In genomic region chr3:140911822-140912221, GRCh38 we compare ENCODE assay signal across 1 cellular context.
A peak's percentile ranks its signal among the peaks of the same experiment; 100 is the strongest.
TF ChIP-seq lines count a peak whose summit lies in the region.

No MANE protein-coding gene starts in this region.

TF ChIP-seq in HepG2, 621 proteins besides CTCF, POLR2A, EP300 and RAD21 (continued from another document and continues in another):
- TF ChIP-seq REST (IDR thresholded peaks at IDR 0.05; ENCODE audit: borderline replicate concordance in 1 of 2, low read depth in 1 of 2, low read length in 2 of 2) (no peak), SNAPC4 (CRISPR knock-in tag; IDR thresholded peaks at IDR 0.05) (no peak), ZBTB20 (CRISPR knock-in tag; IDR thresholded peaks at IDR 0.05; ENCODE audit: borderline replicate concordance, low read depth) (no peak), RARG (CRISPR knock-in tag; IDR thresholded peaks at IDR 0.05; ENCODE audit: low read depth) (no peak), ZNF691 (CRISPR knock-in tag; IDR thresholded peaks at IDR 0.05; ENCODE audit: borderline replicate concordance, low read depth) (no peak), DNMT3B (CRISPR knock-in tag; conservative IDR thresholded peaks at IDR 0.05) (no peak), TBP (CRISPR knock-in tag; IDR thresholded peaks at IDR 0.05) (no peak), ZNF362 (CRISPR knock-in tag; IDR thresholded peaks at IDR 0.05; ENCODE audit: borderline replicate concordance) (no peak), SATB2 (CRISPR knock-in tag; IDR thresholded peaks at IDR 0.05) (no peak), U2AF1 (optimal IDR thresholded peaks at IDR 0.05; ENCODE audit: low read depth, low read length) (no peak), CENPBD1 (CRISPR knock-in tag; IDR thresholded peaks at IDR 0.05; ENCODE audit: borderline replicate concordance, low read depth) (no peak), FOXJ3 (CRISPR knock-in tag; IDR thresholded peaks at IDR 0.05; ENCODE audit: borderline replicate concordance) (peak; percentile 72; the same call in 1 of the 2 replicates), SKIL (CRISPR knock-in tag; IDR thresholded peaks at IDR 0.05; ENCODE audit: borderline replicate concordance) (no peak), ZNF549 (CRISPR knock-in tag; IDR thresholded peaks at IDR 0.05) (no peak), RXRB (CRISPR knock-in tag; IDR thresholded peaks at IDR 0.05; ENCODE audit: borderline replicate concordance) (0 out of 2 replicates have a peak, but pooled peaks have one; percentile 53), ZNF501 (CRISPR knock-in tag; IDR thresholded peaks at IDR 0.05) (no peak), SOX5 (CRISPR knock-in tag; IDR thresholded peaks at IDR 0.05; ENCODE audit: borderline replicate concordance) (peak; percentile 43; the same call in 1 of the 2 replicates), ZNF713 (CRISPR knock-in tag; IDR thresholded peaks at IDR 0.05) (no peak), TSC22D2 (CRISPR knock-in tag; IDR thresholded peaks at IDR 0.05; ENCODE audit: borderline replicate concordance) (no peak), DR1 (CRISPR knock-in tag; IDR thresholded peaks at IDR 0.05) (no peak), ZNF446 (CRISPR knock-in tag; IDR thresholded peaks at IDR 0.05) (no peak), ZNF879 (CRISPR knock-in tag; IDR thresholded peaks at IDR 0.05) (no peak), SIX1 (CRISPR knock-in tag; IDR thresholded peaks at IDR 0.05; ENCODE audit: borderline replicate concordance) (peak; percentile 89; the same call in 1 of the 2 replicates), THAP11 (CRISPR knock-in tag; IDR thresholded peaks at IDR 0.05) (peak; percentile 44; the same call in 1 of the 2 replicates), SKI (IDR thresholded peaks at IDR 0.05; ENCODE audit: partially characterized antibody) (peak; percentile 28), ZNF275 (CRISPR knock-in tag; IDR thresholded peaks at IDR 0.05; ENCODE audit: borderline replicate concordance) (no peak), SNRNP70 (IDR thresholded peaks at IDR 0.05; ENCODE audit: low read depth, low read length) (no peak), ZNF609 (CRISPR knock-in tag; IDR thresholded peaks at IDR 0.05; ENCODE audit: borderline replicate concordance) (peak; percentile 75; the same call in 1 of the 2 replicates), ZBED4 (CRISPR knock-in tag; IDR thresholded peaks at IDR 0.05; ENCODE audit: borderline replicate concordance) (no peak), ZNF180 (CRISPR knock-in tag; IDR thresholded peaks at IDR 0.05; ENCODE audit: borderline replicate concordance, low read depth) (no peak), HNRNPLL (IDR thresholded peaks at IDR 0.05; ENCODE audit: low read depth, low read length, poor library complexity, severe bottlenecking) (no peak), KAT7 (CRISPR knock-in tag; IDR thresholded peaks at IDR 0.05; ENCODE audit: borderline replicate concordance) (no peak)
